14 cellular contexts compared by ENCODE assay signal in genomic region chr18:8329186-8329771, GRCh38.
DNase-seq lines count a peak whose midpoint lies in the region; ATAC-seq and TF ChIP-seq lines count a peak whose summit lies in the region.
"Had no signal": no experiment of that assay in that cellular context is flagged by ENCODE, and none has a peak within 500 bp of the region (broad histone marks: within the 10 kb centered on the region; RNA-seq: fewer than 3 reads in every experiment).

No MANE protein-coding gene starts in this region.

- H3K4me1 Mint-ChIP-seq in Calu3 (ENCODE audit: low read depth, unreplicated experiment) (peaks cover 17% of the 10 kb centered on the region), mesothelial cell of epicardium (peaks cover 35% of the 10 kb centered on the region), T-cell (no peaks in the 10 kb centered on the region)
- no peaks in the 10 kb centered on the region for H3K4me1 Mint-ChIP-seq in activated T-helper 2 cell treated with anti-CD3 and anti-CD28 coated beads, Interferon-gamma antibody, Interleukin-2, Interleukin-4, amounts not matched to agents 10 μg/mL and 5 μg/mL and 100 μg/mL, durations not matched to agents 14 hours and 24 hours and 36 hours (ENCODE audit: low read depth)
- H3K4me1 Mint-ChIP-seq: activated naive CD8-positive, alpha-beta T cell treated with anti-CD3 and anti-CD28 coated beads, Interleukin-2, amount 50 U/mL, for 24 hours; naive thymus-derived CD4-positive, alpha-beta T cell had no signal

- no peaks in the 10 kb centered on the region for H3K27me3 ChIP-seq in Karpas-422 (ENCODE audit: low read length)

- no peak overlapping the region for H2AFZ ChIP-seq in Karpas-422 (ENCODE audit: low read length)

- H3K36me3 ChIP-seq in Karpas-422 (ENCODE audit: insufficient read depth, low read length): no peaks in the 10 kb centered on the region

- TF ChIP-seq CTCF in Calu3 (IDR thresholded peaks at IDR 0.05; ENCODE audit: unreplicated experiment) (no peak), astrocyte of the cerebellum (IDR thresholded peaks at IDR 0.05; ENCODE audit: low read depth, low read length, missing control alignments) (no peak), mesothelial cell of epicardium (IDR thresholded peaks at IDR 0.05; ENCODE audit: unreplicated experiment) (no peak), omental fat pad (IDR thresholded peaks at IDR 0.05) (no peak)

- peak overlapping the region; percentile 30 for H3K4me2 ChIP-seq in Karpas-422 (ENCODE audit: low read depth, low read length, poor library complexity, severe bottlenecking)

- H4K20me1 ChIP-seq in Karpas-422 (ENCODE audit: insufficient read depth, low read depth, low read length): no peaks in the 10 kb centered on the region

- H3K4me3 ChIP-seq in Karpas-422 (ENCODE audit: low read length): no peak overlapping the region
- no peak overlapping the region for H3K4me3 ChIP-seq in astrocyte of the cerebellum (ENCODE audit: low read depth, low read length)

- DNase-seq in Calu3: peak; percentile 10
- DNase-seq in Karpas-422: peak; percentile 68
- peak; percentile 16 for DNase-seq in astrocyte of the cerebellum (ENCODE audit: low read depth)
- no peak for DNase-seq in mesothelial cell of epicardium (ENCODE audit: low spot score in 2 of 2, unreplicated experiment in 2 of 2)
- no peak for DNase-seq in omental fat pad (ENCODE audit: low spot score)
- DNase-seq in activated T-helper 2 cell treated with anti-CD3 and anti-CD28 coated beads, Interferon-gamma antibody, Interleukin-2, Interleukin-4, amounts not matched to agents 10 μg/mL and 5 μg/mL and 100 μg/mL, durations not matched to agents 14 hours and 24 hours and 36 hours (ENCODE audit: low spot score): no peak
- no peak for DNase-seq in T-cell
- no peak for DNase-seq in H4 (ENCODE audit: low spot score)
- DNase-seq: activated naive CD8-positive, alpha-beta T cell treated with anti-CD3 and anti-CD28 coated beads, Interleukin-2, amount 50 U/mL, for 24 hours; naive thymus-derived CD4-positive, alpha-beta T cell; NCI-H1105; stimulated activated CD4-positive, alpha-beta T cell treated with anti-CD3 and anti-CD28 coated beads, Interleukin-12 subunit alpha, Interleukin-12 subunit beta, amount 100 ng/mL, for 4 hours had no signal

- intact Hi-C loops in Calu3 (cut with micrococcal nuclease; ENCODE audit: unreplicated experiment): no loop called here
- intact Hi-C loops in activated T-helper 2 cell treated with anti-CD3 and anti-CD28 coated beads, Interferon-gamma antibody, Interleukin-2, Interleukin-4, amounts not matched to agents 10 μg/mL and 5 μg/mL and 100 μg/mL, durations not matched to agents 14 hours and 24 hours and 36 hours (cut with micrococcal nuclease): no loop called here

- peaks cover 25% of the 10 kb centered on the region for H3K4me1 ChIP-seq in Karpas-422 (ENCODE audit: low read length)

- no peaks in the 10 kb centered on the region for H3K36me3 Mint-ChIP-seq in Calu3 (ENCODE audit: insufficient read depth, unreplicated experiment)
- H3K36me3 Mint-ChIP-seq in mesothelial cell of epicardium: peaks cover 13% of the 10 kb centered on the region
- no peaks in the 10 kb centered on the region for H3K36me3 Mint-ChIP-seq in activated T-helper 2 cell treated with anti-CD3 and anti-CD28 coated beads, Interferon-gamma antibody, Interleukin-2, Interleukin-4, amounts not matched to agents 10 μg/mL and 5 μg/mL and 100 μg/mL, durations not matched to agents 14 hours and 24 hours and 36 hours (ENCODE audit: low read depth)
- H3K36me3 Mint-ChIP-seq in T-cell: no peaks in the 10 kb centered on the region
- H3K36me3 Mint-ChIP-seq: naive thymus-derived CD4-positive, alpha-beta T cell had no signal

- H3K9me2 ChIP-seq in Karpas-422 (replicated peaks; ENCODE audit: insufficient read depth, low read length): no peaks in the 10 kb centered on the region

- POLR2A ChIA-PET in T-cell (lab: Charles Lee): no interaction called here

- no peaks in the 10 kb centered on the region for H3K27me3 Mint-ChIP-seq in Calu3 (ENCODE audit: unreplicated experiment)
- H3K27me3 Mint-ChIP-seq in mesothelial cell of epicardium (ENCODE audit: low read depth): no peaks in the 10 kb centered on the region
- no peaks in the 10 kb centered on the region for H3K27me3 Mint-ChIP-seq in activated T-helper 2 cell treated with anti-CD3 and anti-CD28 coated beads, Interferon-gamma antibody, Interleukin-2, Interleukin-4, amounts not matched to agents 10 μg/mL and 5 μg/mL and 100 μg/mL, durations not matched to agents 14 hours and 24 hours and 36 hours (ENCODE audit: low read depth)
- H3K27me3 Mint-ChIP-seq in T-cell: no peaks in the 10 kb centered on the region

- H3K27ac Mint-ChIP-seq in Calu3 (ENCODE audit: unreplicated experiment) (no peak overlapping the region), mesothelial cell of epicardium (peak overlapping the region; percentile 88), T-cell (no peak overlapping the region)
- H3K27ac Mint-ChIP-seq in activated T-helper 2 cell treated with anti-CD3 and anti-CD28 coated beads, Interferon-gamma antibody, Interleukin-2, Interleukin-4, amounts not matched to agents 10 μg/mL and 5 μg/mL and 100 μg/mL, durations not matched to agents 14 hours and 24 hours and 36 hours: no peak overlapping the region
- H3K27ac Mint-ChIP-seq: activated naive CD8-positive, alpha-beta T cell treated with anti-CD3 and anti-CD28 coated beads, Interleukin-2, amount 50 U/mL, for 24 hours; naive thymus-derived CD4-positive, alpha-beta T cell had no signal

- no peak overlapping the region for H3K9ac ChIP-seq in Karpas-422 (ENCODE audit: low read length)

- H3K9me3 ChIP-seq in Karpas-422 (ENCODE audit: low read length): no peaks in the 10 kb centered on the region

- H3K4me3 Mint-ChIP-seq in Calu3 (ENCODE audit: low read depth, unreplicated experiment) (no peak overlapping the region), mesothelial cell of epicardium (no peak overlapping the region), T-cell (no peak overlapping the region)
- H3K4me3 Mint-ChIP-seq in activated T-helper 2 cell treated with anti-CD3 and anti-CD28 coated beads, Interferon-gamma antibody, Interleukin-2, Interleukin-4, amounts not matched to agents 10 μg/mL and 5 μg/mL and 100 μg/mL, durations not matched to agents 14 hours and 24 hours and 36 hours (ENCODE audit: low read depth): no peak overlapping the region
- H3K4me3 Mint-ChIP-seq: activated naive CD8-positive, alpha-beta T cell treated with anti-CD3 and anti-CD28 coated beads, Interleukin-2, amount 50 U/mL, for 24 hours; naive thymus-derived CD4-positive, alpha-beta T cell had no signal

- H3K9me3 Mint-ChIP-seq in Calu3 (ENCODE audit: low read depth, unreplicated experiment) (no peaks in the 10 kb centered on the region), mesothelial cell of epicardium (peaks cover 12% of the 10 kb centered on the region), T-cell (peaks cover 0 to 3% (median 0%) of the 10 kb centered on the region in 3 donors)
- H3K9me3 Mint-ChIP-seq in activated T-helper 2 cell treated with anti-CD3 and anti-CD28 coated beads, Interferon-gamma antibody, Interleukin-2, Interleukin-4, amounts not matched to agents 10 μg/mL and 5 μg/mL and 100 μg/mL, durations not matched to agents 14 hours and 24 hours and 36 hours: no peaks in the 10 kb centered on the region
- H3K9me3 Mint-ChIP-seq: activated naive CD8-positive, alpha-beta T cell treated with anti-CD3 and anti-CD28 coated beads, Interleukin-2, amount 50 U/mL, for 24 hours had no signal

- no peaks in the 10 kb centered on the region for H3K79me2 ChIP-seq in Karpas-422 (ENCODE audit: low read length)

- no TSS peak for BruUV-seq in Calu3 (replicated peaks; lab: Mats Ljungman, UMichigan)

- in situ Hi-C loops in astrocyte of the cerebellum (cut with HindIII; ENCODE audit: low sequenced_read_pairs): no loop called here

- CTCF ChIA-PET in Calu3 (lab: Charles Lee): interaction anchor here (0.9 to 1.4 kb wide), 4 partner anchors 10 to 24 kb away, joined by 3 to 4 read pairs (median 4); no protein-coding TSS in a partner anchor
- CTCF ChIA-PET in T-cell (lab: Charles Lee): no interaction called here

- H3K27ac ChIP-seq in Karpas-422 (ENCODE audit: low read length): peak overlapping the region; percentile 49
- H3K27ac ChIP-seq: epithelial cell of prostate had no signal

- ATAC-seq in omental fat pad (ENCODE audit: low FRiP score) (no peak), T-cell (replicated peaks in 1 of 4) (no peak)
- ATAC-seq: activated naive CD8-positive, alpha-beta T cell treated with anti-CD3 and anti-CD28 coated beads, Interleukin-2, amount 50 U/mL, for 24 hours; naive thymus-derived CD4-positive, alpha-beta T cell; Panc1 had no signal

Comparison
In these comparisons a context has a peak if more than half of its experiments do, and no peak if none do; other contexts are left out.
1. DNase-seq: peak in Calu3 (single experiment), Karpas-422 (single experiment) and astrocyte of the cerebellum (single experiment); none in mesothelial cell of epicardium (0 of 2), omental fat pad (single experiment), activated T-helper 2 cell treated with anti-CD3 and anti-CD28 coated beads, Interferon-gamma antibody, Interleukin-2, Interleukin-4, amounts not matched to agents 10 μg/mL and 5 μg/mL and 100 μg/mL, durations not matched to agents 14 hours and 24 hours and 36 hours (single experiment), T-cell (0 of 34) and H4 (single experiment).